ENCODE assay signal across 35 cellular contexts in the genomic region with DNA sequence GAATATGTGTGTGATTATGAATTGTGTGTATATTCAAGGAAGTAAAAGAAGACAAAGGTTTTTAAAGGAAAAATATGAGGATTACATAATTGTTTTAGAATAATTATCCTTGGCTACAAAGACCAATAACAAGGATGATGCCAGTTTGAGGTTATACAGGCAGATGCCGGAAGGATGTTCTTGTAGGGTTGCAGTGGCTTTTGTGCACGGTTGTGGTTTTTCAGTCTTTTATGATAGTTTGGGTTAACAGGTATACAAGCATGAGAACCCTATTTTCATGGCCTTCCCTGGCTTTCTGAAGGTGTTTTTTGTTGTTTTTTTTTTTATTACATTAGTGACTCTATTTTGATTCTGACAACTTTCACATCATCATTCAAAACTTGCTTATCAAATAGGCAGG. TPM values are rescaled to one million over a fixed set of nuclear protein-coding genes. Genes with fewer than 3 reads are reported as not detected.
DNase-seq lines count a peak whose midpoint lies in the region; ATAC-seq and TF ChIP-seq lines count a peak whose summit lies in the region.
"Had no signal": no experiment of that assay in that cellular context is flagged by ENCODE, and none has a peak within 500 bp of the region (broad histone marks: within the 10 kb centered on the region; RNA-seq: fewer than 3 reads in every experiment).

No MANE protein-coding gene starts in this region.

- H3K36me3 Mint-ChIP-seq in activated CD8-positive, alpha-beta memory T cell treated with anti-CD3 and anti-CD28 coated beads, Interleukin-2, amount 10 ng/mL, durations not matched to agents 7 days and 5 days, result peaks cover 2% of the 10 kb centered on the region
- H3K36me3 Mint-ChIP-seq in T-cell, result no peaks in the 10 kb centered on the region
- no peaks in the 10 kb centered on the region for H3K36me3 Mint-ChIP-seq in central memory CD8-positive, alpha-beta T cell (ENCODE audit: insufficient read depth)

- peaks cover 13% of the 10 kb centered on the region for H3K27me3 ChIP-seq in DND-41 (ENCODE audit: insufficient read depth, low read length, poor library complexity)
- no peaks in the 10 kb centered on the region for H3K27me3 ChIP-seq in vagina

- H2AFZ ChIP-seq in DND-41 (ENCODE audit: low read depth, low read length), result no peak overlapping the region
- H2AFZ ChIP-seq: PC-9 had no signal

- peaks cover 26% of the 10 kb centered on the region for H3K4me1 Mint-ChIP-seq in activated CD8-positive, alpha-beta memory T cell treated with anti-CD3 and anti-CD28 coated beads, Interleukin-2, amount 10 ng/mL, durations not matched to agents 7 days and 5 days
- peaks cover 47 to 58% (median 49%) of the 10 kb centered on the region in 3 donors for H3K4me1 Mint-ChIP-seq in T-cell
- H3K4me1 Mint-ChIP-seq in central memory CD8-positive, alpha-beta T cell, result no peaks in the 10 kb centered on the region

- H3K4me3 ChIP-seq in DND-41 (ENCODE audit: low read depth in 1 of 2, low read length in 2 of 2) (no peak overlapping the region), vagina (no peak overlapping the region)
- H3K4me3 ChIP-seq: A549, esophagus muscularis mucosa, lower lobe of right lung, PC-9, skin epidermis, transverse colon had no signal

- TF ChIP-seq CTCF in DND-41 (IDR thresholded peaks at IDR 0.05; ENCODE audit: borderline replicate concordance, extremely low read depth, low read length, poor library complexity, severe bottlenecking) (no peak), vagina (IDR thresholded peaks at IDR 0.05) (no peak)

- no peaks in the 10 kb centered on the region for H3K36me3 ChIP-seq in DND-41 (ENCODE audit: insufficient read depth, low read length)
- H3K36me3 ChIP-seq in vagina, result no peaks in the 10 kb centered on the region
- H3K36me3 ChIP-seq: esophagus muscularis mucosa, lower lobe of right lung, transverse colon, WERI-Rb-1 had no signal

- peak overlapping the region; percentile 45 for H3K9ac ChIP-seq in DND-41 (ENCODE audit: low read depth, low read length)

- POLR2A ChIA-PET in T-cell (lab: Charles Lee), result no interaction called here

- peak; percentile 48 for ATAC-seq in activated CD8-positive, alpha-beta memory T cell treated with anti-CD3 and anti-CD28 coated beads, Interleukin-2, amount 10 ng/mL, durations not matched to agents 7 days and 5 days
- ATAC-seq in DND-41 (ENCODE audit: insufficient read depth, low read depth) (peak; percentile 83), T-cell (replicated peaks in 1 of 4) (peak; percentile 80 to 92 (median 87))
- ATAC-seq in central memory CD8-positive, alpha-beta T cell (replicated peaks; ENCODE audit: extremely low read depth, poor library complexity, severe bottlenecking), result peak; percentile 40
- ATAC-seq: A549, foreskin keratinocyte, lower lobe of right lung, Right ventricle myocardium inferior had no signal

- TF ChIP-seq POLR2A in vagina (IDR thresholded peaks at IDR 0.05), result no peak

- peak overlapping the region; percentile 93 for H3K27ac ChIP-seq in DND-41 (ENCODE audit: low read length)
- H3K27ac ChIP-seq in vagina, result no peak overlapping the region
- H3K27ac ChIP-seq: A549, esophagus muscularis mucosa, foreskin keratinocyte, HL-60, lower lobe of right lung, PC-9, skin epidermis, transverse colon, WERI-Rb-1 had no signal

- H3K27me3 Mint-ChIP-seq in activated CD8-positive, alpha-beta memory T cell treated with anti-CD3 and anti-CD28 coated beads, Interleukin-2, amount 10 ng/mL, durations not matched to agents 7 days and 5 days, result peaks cover 18% of the 10 kb centered on the region
- peaks cover 7% of the 10 kb centered on the region in 2 donors for H3K27me3 Mint-ChIP-seq in T-cell
- H3K27me3 Mint-ChIP-seq in central memory CD8-positive, alpha-beta T cell, result peaks cover 6% of the 10 kb centered on the region

- no peaks in the 10 kb centered on the region for H4K20me1 ChIP-seq in DND-41 (ENCODE audit: insufficient read depth, low read length)

- peak overlapping the region; percentile 37 for H3K4me2 ChIP-seq in DND-41 (ENCODE audit: insufficient read depth, low read length)
- H3K4me2 ChIP-seq: A549, PC-9 had no signal

- no peaks in the 10 kb centered on the region for H3K9me3 Mint-ChIP-seq in activated CD8-positive, alpha-beta memory T cell treated with anti-CD3 and anti-CD28 coated beads, Interleukin-2, amount 10 ng/mL, durations not matched to agents 7 days and 5 days (ENCODE audit: low read depth)
- no peaks in the 10 kb centered on the region for H3K9me3 Mint-ChIP-seq in T-cell
- H3K9me3 Mint-ChIP-seq in central memory CD8-positive, alpha-beta T cell, result no peaks in the 10 kb centered on the region
- H3K9me3 Mint-ChIP-seq: activated T-cell treated with anti-CD3 and anti-CD28 coated beads, Interleukin-2, amount 50 U/mL, for 24 hours; nephron had no signal

- H3K9me3 ChIP-seq in DND-41 (ENCODE audit: insufficient read depth, low read length, severe bottlenecking), result no peaks in the 10 kb centered on the region
- H3K9me3 ChIP-seq in vagina, result no peaks in the 10 kb centered on the region
- H3K9me3 ChIP-seq: A549, esophagus muscularis mucosa, lower lobe of right lung, transverse colon had no signal

- intact Hi-C loops in vagina (cut with DNase I), result no loop called here

- no peaks in the 10 kb centered on the region for H3K79me2 ChIP-seq in DND-41 (ENCODE audit: insufficient read depth, low read length)

- no peak overlapping the region for H3K27ac Mint-ChIP-seq in activated CD8-positive, alpha-beta memory T cell treated with anti-CD3 and anti-CD28 coated beads, Interleukin-2, amount 10 ng/mL, durations not matched to agents 7 days and 5 days
- no peak overlapping the region for H3K27ac Mint-ChIP-seq in T-cell
- no peak overlapping the region for H3K27ac Mint-ChIP-seq in central memory CD8-positive, alpha-beta T cell (ENCODE audit: low read depth)
- H3K27ac Mint-ChIP-seq: activated T-cell treated with anti-CD3 and anti-CD28 coated beads, Interleukin-2, amount 50 U/mL, for 24 hours; nephron had no signal

- no peak overlapping the region for H3K4me3 Mint-ChIP-seq in activated CD8-positive, alpha-beta memory T cell treated with anti-CD3 and anti-CD28 coated beads, Interleukin-2, amount 10 ng/mL, durations not matched to agents 7 days and 5 days
- H3K4me3 Mint-ChIP-seq in T-cell, result no peak overlapping the region
- H3K4me3 Mint-ChIP-seq in central memory CD8-positive, alpha-beta T cell, result no peak overlapping the region
- H3K4me3 Mint-ChIP-seq: activated T-cell treated with anti-CD3 and anti-CD28 coated beads, Interleukin-2, amount 50 U/mL, for 24 hours; nephron had no signal

- CTCF ChIA-PET in activated CD8-positive, alpha-beta memory T cell treated with anti-CD3 and anti-CD28 coated beads, Interleukin-2, amount 10 ng/mL, durations not matched to agents 7 days and 5 days (lab: Charles Lee), result no interaction called here
- CTCF ChIA-PET in T-cell (lab: Charles Lee), result no interaction called here

- H3K4me1 ChIP-seq in DND-41 (ENCODE audit: insufficient read depth, low read length), result peaks cover 95% of the 10 kb centered on the region
- H3K4me1 ChIP-seq in vagina, result peaks cover 11% of the 10 kb centered on the region
- H3K4me1 ChIP-seq: foreskin keratinocyte had no signal

- DNase-seq in activated CD8-positive, alpha-beta memory T cell treated with anti-CD3 and anti-CD28 coated beads, Interleukin-2, amount 10 ng/mL, durations not matched to agents 7 days and 5 days, result peak; percentile 59
- DNase-seq in activated CD8-positive, alpha-beta memory T cell treated with anti-CD3 and anti-CD28 coated beads for 24 hours, result no peak
- DNase-seq in DND-41 (peak; percentile 78), T-cell (peak in 31 of 34 experiments; percentile 9 to 67 (median 37)), vagina (ENCODE audit: extremely low spot score in 2 of 2) (no peak), NCI-H187 treated with DMSO at 0.1 percent for 48 hours (lab: John Stamatoyannopoulos, UW) (no peak), NCI-H524 (lab: John Stamatoyannopoulos, UW) (no peak)
- no peak for DNase-seq in central memory CD8-positive, alpha-beta T cell (ENCODE audit: low spot score in 2 of 2)
- DNase-seq: activated naive CD4-positive, alpha-beta T cell treated with Interleukin-2 at 50 U/mL for 16 hours; activated T-cell treated with anti-CD3 and anti-CD28 coated beads, Interleukin-2, amount 50 U/mL, for 24 hours; AML-193; aorta; COR-L47; cortex of kidney; foreskin keratinocyte; GDM1; GOT3; kidney glomerular epithelial cell; lower lobe of right lung; NCI-H1694; NCI-H2171; NCI-H524 treated with DMSO at 0.1 percent for 48 hours; NK-92 treated with Interleukin-12 subunit alpha and Interleukin-12 subunit beta, amount 100 ng/mL, for 24 hours; PC-9; T1000; transverse colon; WERI-Rb-1 had no signal

RNA-seq across cellular contexts. Expression of a gene that starts 4.9 kb away (rescaled TPM):
- total RNA-seq in activated CD8-positive, alpha-beta memory T cell treated with anti-CD3 and anti-CD28 coated beads, Interleukin-2, amount 10 ng/mL, durations not matched to agents 7 days and 5 days, result not detected
- total RNA-seq in T-cell (1 to 10 TPM; 1.4 to 4.6 (median 2.1) TPM), vagina (not detected)
- total RNA-seq: foreskin keratinocyte, LHCN-M2, osteocyte, Right ventricle myocardium inferior had no signal

RNA-seq across cellular contexts. Expression of a gene that starts 36.9 kb away (rescaled TPM):
- under 1 TPM in 1 of 2 experiments, not detected in 1; 0.18 TPM for total RNA-seq in activated CD8-positive, alpha-beta memory T cell treated with anti-CD3 and anti-CD28 coated beads, Interleukin-2, amount 10 ng/mL, durations not matched to agents 7 days and 5 days
- total RNA-seq in T-cell, result 10 to 100 TPM in 2 of 5 donors, 1 to 10 TPM in 3; 2.8 to 11.7 (median 8.8) TPM
- 2.5 TPM for total RNA-seq in vagina
- total RNA-seq: foreskin keratinocyte, LHCN-M2, osteocyte, PC-9 had no signal

Comparison
In these comparisons a context has a peak if more than half of its experiments do, and no peak if none do; other contexts are left out.
1. DNase-seq: peak in activated CD8-positive, alpha-beta memory T cell treated with anti-CD3 and anti-CD28 coated beads, Interleukin-2, amount 10 ng/mL, durations not matched to agents 7 days and 5 days (single experiment), DND-41 (single experiment) and T-cell (31 of 34); none in activated CD8-positive, alpha-beta memory T cell treated with anti-CD3 and anti-CD28 coated beads for 24 hours (single experiment), central memory CD8-positive, alpha-beta T cell (0 of 2), vagina (0 of 2), NCI-H187 treated with DMSO at 0.1 percent for 48 hours (single experiment) and NCI-H524 (0 of 2).
2. Peak in every context shown above with its lines, with median percentiles within 50 percentile points of each other: ATAC-seq.